In genomic region chr6:119270545-119270944, GRCh38 we compare ENCODE assay signal across 31 cellular contexts.
"Had no signal": no experiment of that assay in that cellular context is flagged by ENCODE, and none has a peak within 500 bp of the region (broad histone marks: within the 10 kb centered on the region; RNA-seq: fewer than 3 reads in every experiment).

No MANE protein-coding gene starts in this region.

- H3K9me3 ChIP-seq: pancreas, prostate gland, testis, upper lobe of right lung had no signal

- H3K36me3 ChIP-seq: neutrophil, pancreas, prostate gland, transverse colon, upper lobe of right lung, uterus had no signal

- DNase-seq: naive thymus-derived CD8-positive, alpha-beta T cell; nephron progenitor cell; nucleus accumbens; pancreas; retina; right cardiac atrium; spleen; stimulated activated CD4-positive, alpha-beta T cell treated with anti-CD3 and anti-CD28 coated beads, Interleukin-12 subunit alpha, Interleukin-12 subunit beta, amount 100 ng/mL, for 4 hours; stimulated activated CD4-positive, alpha-beta T cell treated with anti-CD3 and anti-CD28 coated beads, Interleukin-1b, Interleukin-23, amount 100 ng/mL, for 48 hours; stimulated activated CD4-positive, alpha-beta T cell treated with anti-CD3 and anti-CD28 coated beads, Interleukin-4, amount 100 ng/mL, for 1 hour; stimulated activated CD4-positive, alpha-beta T cell treated with anti-CD3 and anti-CD28 coated beads, Interleukin-4, amount 100 ng/mL, for 4 hours; stimulated activated CD8-positive, alpha-beta memory T cell treated with anti-CD3 and anti-CD28 coated beads, Interleukin-4, amount 100 ng/mL, for 48 hours; stimulated activated naive CD4-positive, alpha-beta T cell; stimulated activated naive CD8-positive, alpha-beta T cell treated with anti-CD3 and anti-CD28 coated beads, Interleukin-15, amount 100 ng/mL, for 72 hours; stimulated activated naive CD8-positive, alpha-beta T cell treated with anti-CD3 and anti-CD28 coated beads, Interleukin-15, Interleukin-2, amounts not matched to agents 100 U/mL and 50 U/mL, for 24 hours; substantia nigra; testis; tibial artery; transverse colon; upper lobe of right lung; uterus had no signal

- H3K27ac ChIP-seq: neutrophil, pancreas, prostate gland, skin epidermis, spleen, suprapubic skin, testis, tibial artery, transverse colon, upper lobe of right lung, uterus had no signal

- H3K4me2 ChIP-seq: smooth muscle cell had no signal

- H3K27me3 Mint-ChIP-seq: naive thymus-derived CD8-positive, alpha-beta T cell; natural killer cell treated with Interleukin-12 subunit alpha and Interleukin-12 subunit beta and Interleukin-15 and Interleukin-18, amount 100 ng/mL, for 72 hours; stimulated activated memory B cell treated with anti-CD40 and anti-IgM and Interleukin-4, amounts not matched to agents 10 μg/mL and 1 μg/mL and 100 μg/mL, for 72 hours; stimulated activated naive CD8-positive, alpha-beta T cell treated with anti-CD3 and anti-CD28 coated beads, Interleukin-15, amount 100 ng/mL, for 72 hours; type B pancreatic cell had no signal

- ATAC-seq: naive thymus-derived CD8-positive, alpha-beta T cell; natural killer cell treated with Interleukin-12 subunit alpha and Interleukin-12 subunit beta and Interleukin-15 and Interleukin-18, amount 100 ng/mL, for 72 hours; pancreas; right cardiac atrium; sciatic nerve; stimulated activated memory B cell treated with anti-CD40 and anti-IgM and Interleukin-4, amounts not matched to agents 10 μg/mL and 1 μg/mL and 100 μg/mL, for 72 hours; stimulated activated naive CD8-positive, alpha-beta T cell treated with anti-CD3 and anti-CD28 coated beads, Interleukin-15, amount 100 ng/mL, for 72 hours; stimulated activated naive CD8-positive, alpha-beta T cell treated with anti-CD3 and anti-CD28 coated beads, Interleukin-15, Interleukin-2, amounts not matched to agents 100 U/mL and 50 U/mL, for 24 hours; upper lobe of right lung had no signal

- H3K27ac Mint-ChIP-seq: naive thymus-derived CD8-positive, alpha-beta T cell; natural killer cell treated with Interleukin-12 subunit alpha and Interleukin-12 subunit beta and Interleukin-15 and Interleukin-18, amount 100 ng/mL, for 72 hours; nephron progenitor cell; stimulated activated memory B cell treated with anti-CD40 and anti-IgM and Interleukin-4, amounts not matched to agents 10 μg/mL and 1 μg/mL and 100 μg/mL, for 72 hours; stimulated activated naive CD8-positive, alpha-beta T cell treated with anti-CD3 and anti-CD28 coated beads, Interleukin-15, amount 100 ng/mL, for 72 hours; type B pancreatic cell had no signal

- H3K4me1 ChIP-seq: prostate gland, suprapubic skin, testis had no signal

- H3K4me3 ChIP-seq: pancreas, prostate gland, skin epidermis, smooth muscle cell, spleen, suprapubic skin, testis, tibial artery, transverse colon, upper lobe of right lung, uterus had no signal

- FAIRE-seq: pancreas had no signal

- H3K4me3 Mint-ChIP-seq: naive thymus-derived CD8-positive, alpha-beta T cell; natural killer cell treated with Interleukin-12 subunit alpha and Interleukin-12 subunit beta and Interleukin-15 and Interleukin-18, amount 100 ng/mL, for 72 hours; nephron progenitor cell; neural crest cell; stimulated activated memory B cell treated with anti-CD40 and anti-IgM and Interleukin-4, amounts not matched to agents 10 μg/mL and 1 μg/mL and 100 μg/mL, for 72 hours; stimulated activated naive CD8-positive, alpha-beta T cell treated with anti-CD3 and anti-CD28 coated beads, Interleukin-15, amount 100 ng/mL, for 72 hours; type B pancreatic cell had no signal

- H3K27me3 ChIP-seq: neutrophil, pancreas, spleen, suprapubic skin, testis, tibial artery, transverse colon, upper lobe of right lung, uterus had no signal

- H3K4me1 Mint-ChIP-seq: neural crest cell had no signal
